15 cellular contexts compared by ENCODE assay signal in genomic region chr4:119173729-119174361, GRCh38. TPM values are rescaled to one million over a fixed set of nuclear protein-coding genes. Genes with fewer than 3 reads are reported as not detected.
"Had no signal": no experiment of that assay in that cellular context is flagged by ENCODE, and none has a peak within 500 bp of the region (broad histone marks: within the 10 kb centered on the region; RNA-seq: fewer than 3 reads in every experiment).

No MANE protein-coding gene starts in this region.

RNA-seq across cellular contexts. Expression of gene MYOZ2, which starts 38.2 kb away (rescaled TPM):
- total RNA-seq: activated B cell treated with CpG ODN at 0.5 μM for 24 hours; activated CD4-positive, alpha-beta memory T cell treated with anti-CD3 and anti-CD28 coated beads for 36 hours; activated CD4-positive, alpha-beta memory T cell treated with anti-CD3 and anti-CD28 coated beads, Interleukin-2, amount 10 ng/mL, durations not matched to agents 7 days and 5 days; activated CD4-positive, alpha-beta T cell treated with anti-CD3 and anti-CD28 coated beads for 36 hours; activated CD4-positive, alpha-beta T cell treated with anti-CD3 and anti-CD28 coated beads, Interleukin-2, amount 10 ng/mL, durations not matched to agents 24 days and 14 days; activated CD4-positive, alpha-beta T cell treated with anti-CD3 and anti-CD28 coated beads, Interleukin-2, amount 10 ng/mL, durations not matched to agents 7 days and 5 days; activated CD8-positive, alpha-beta memory T cell treated with anti-CD3 and anti-CD28 coated beads for 36 hours; activated CD8-positive, alpha-beta memory T cell treated with anti-CD3 and anti-CD28 coated beads, Interleukin-2, amount 10 ng/mL, durations not matched to agents 7 days and 5 days; activated CD8-positive, alpha-beta T cell treated with anti-CD3 and anti-CD28 coated beads for 36 hours; activated CD8-positive, alpha-beta T cell treated with anti-CD3 and anti-CD28 coated beads, Interleukin-2, amount 10 ng/mL, durations not matched to agents 7 days and 5 days; T-cell; T-helper 1 cell treated with Interleukin-12 subunit alpha and Interleukin-12 subunit beta and Interleukin-4 antibody, amounts not matched to agents 30 ng/mL and 1 ng/mL, for 36 hours; T-helper 17 cell; T-helper 2 cell treated with Interferon-gamma antibody and Interleukin-4, amounts not matched to agents 100 ng/mL and 5 ng/mL, for 36 hours; WTC11 had no signal
